17 cellular contexts compared by ENCODE assay signal in the genomic region with DNA sequence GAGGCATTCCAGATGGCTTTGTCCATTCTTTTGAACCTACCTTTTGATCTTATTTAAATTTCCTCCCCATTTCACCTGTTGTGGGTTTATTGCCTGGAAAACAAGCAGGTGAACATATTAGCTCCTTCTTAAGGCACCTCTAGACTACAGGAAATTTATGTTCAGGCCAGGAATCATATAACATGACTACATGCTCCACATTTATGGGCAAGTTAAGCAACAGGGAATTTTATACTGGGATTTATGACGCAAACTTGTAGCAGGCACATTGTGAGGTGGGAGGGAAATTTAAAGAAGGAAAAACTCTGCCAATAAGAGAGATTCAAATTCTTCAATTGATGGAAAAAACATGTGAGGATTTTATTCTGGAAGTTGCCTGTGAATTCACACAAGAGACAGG.
DNase-seq lines count a peak whose midpoint lies in the region; ATAC-seq and TF ChIP-seq lines count a peak whose summit lies in the region.
"Had no signal": no experiment of that assay in that cellular context is flagged by ENCODE, and none has a peak within 500 bp of the region (broad histone marks: within the 10 kb centered on the region; RNA-seq: fewer than 3 reads in every experiment).

No MANE protein-coding gene starts in this region.

- ATAC-seq in heart right ventricle = no peak
- ATAC-seq: A549; CD8-positive, alpha-beta T cell had no signal

- TF ChIP-seq CTCF in VCaP (conservative IDR thresholded peaks at IDR 0.05) (no peak), nephron (IDR thresholded peaks at IDR 0.05; ENCODE audit: unreplicated experiment in 3 of 3) (no peak), heart right ventricle (IDR thresholded peaks at IDR 0.05) (no peak), glutamatergic neuron (IDR thresholded peaks at IDR 0.05; ENCODE audit: partially characterized antibody, unreplicated experiment) (no peak)

- H3K36me3 ChIP-seq in heart right ventricle = no peaks in the 10 kb centered on the region
- H3K36me3 ChIP-seq: BLaER1 treated with 17β-estradiol and CSF1 and Interleukin-3, amounts not matched to agents 10 nM and 100 nM had no signal

- peak overlapping the region; percentile 81; the same call in 1 of the 2 replicates for H3K27ac ChIP-seq in VCaP
- H3K27ac ChIP-seq in heart right ventricle = no peak overlapping the region
- H3K27ac ChIP-seq: 22Rv1; A549; BLaER1 treated with 17β-estradiol and CSF1 and Interleukin-3, amounts not matched to agents 10 nM and 100 nM; C4-2B had no signal

- H3K27me3 ChIP-seq in heart right ventricle = peaks cover 0 to 3% (median 0%) of the 10 kb centered on the region in 7 donors
- H3K27me3 ChIP-seq: BLaER1 treated with 17β-estradiol and CSF1 and Interleukin-3, amounts not matched to agents 10 nM and 100 nM had no signal

- H3K4me3 Mint-ChIP-seq in nephron (no peak overlapping the region), glutamatergic neuron (ENCODE audit: unreplicated experiment) (no peak overlapping the region)
- H3K4me3 Mint-ChIP-seq: B cell; CD4-positive, alpha-beta T cell; CD8-positive, alpha-beta T cell had no signal

- no peak overlapping the region for H3K4me3 ChIP-seq in heart right ventricle
- H3K4me3 ChIP-seq: A549; BLaER1 treated with 17β-estradiol and CSF1 and Interleukin-3, amounts not matched to agents 10 nM and 100 nM had no signal

- H3K9me3 Mint-ChIP-seq in nephron = no peaks in the 10 kb centered on the region
- no peaks in the 10 kb centered on the region for H3K9me3 Mint-ChIP-seq in glutamatergic neuron (ENCODE audit: unreplicated experiment)
- H3K9me3 Mint-ChIP-seq: CD4-positive, alpha-beta T cell; CD8-positive, alpha-beta T cell had no signal

- H3K9me3 ChIP-seq in heart right ventricle = no peaks in the 10 kb centered on the region
- H3K9me3 ChIP-seq: A549; BLaER1 treated with 17β-estradiol and CSF1 and Interleukin-3, amounts not matched to agents 10 nM and 100 nM had no signal

- WGBS in heart right ventricle, 2 donors = 90 to 96% methylated on average over 1 of the region's 1 CpG

- intact Hi-C loops in heart right ventricle (cut with DNase I) = no loop called here

- peak overlapping the region; percentile 18 to 76 (median 30) for H3K27ac Mint-ChIP-seq in nephron
- no peak overlapping the region for H3K27ac Mint-ChIP-seq in glutamatergic neuron (ENCODE audit: unreplicated experiment)
- H3K27ac Mint-ChIP-seq: B cell; CD4-positive, alpha-beta T cell; CD8-positive, alpha-beta T cell had no signal

- no peaks in the 10 kb centered on the region for H3K4me1 ChIP-seq in heart right ventricle
- H3K4me1 ChIP-seq: A549; BLaER1 treated with 17β-estradiol and CSF1 and Interleukin-3, amounts not matched to agents 10 nM and 100 nM had no signal

- peaks cover 31% of the 10 kb centered on the region for H3K4me1 Mint-ChIP-seq in nephron
- H3K4me1 Mint-ChIP-seq in glutamatergic neuron (ENCODE audit: low read depth, unreplicated experiment) = no peaks in the 10 kb centered on the region
- H3K4me1 Mint-ChIP-seq: B cell had no signal

- H3K36me3 Mint-ChIP-seq in nephron (ENCODE audit: low read depth) (no peaks in the 10 kb centered on the region), glutamatergic neuron (ENCODE audit: unreplicated experiment) (no peaks in the 10 kb centered on the region)
- H3K36me3 Mint-ChIP-seq: CD8-positive, alpha-beta T cell had no signal

- DNase-seq in left kidney (ENCODE audit: low read depth, low spot score) = peak; percentile 14
- DNase-seq in heart right ventricle = no peak
- no peak for DNase-seq in glutamatergic neuron
- DNase-seq: AML-193; Caco-2; Calu3; CD4-positive, alpha-beta T cell; CD8-positive, alpha-beta T cell; DMS79 treated with DMSO at 0.1 percent for 48 hours; GF-D8 had no signal

- peaks cover 15% of the 10 kb centered on the region for H3K27me3 Mint-ChIP-seq in nephron (ENCODE audit: low read depth)
- no peaks in the 10 kb centered on the region for H3K27me3 Mint-ChIP-seq in glutamatergic neuron (ENCODE audit: unreplicated experiment)
